In genomic region chr9:112863214-112863613, GRCh38 we compare ENCODE assay signal across 12 cellular contexts. TPM values are rescaled to one million over a fixed set of nuclear protein-coding genes. Genes with fewer than 3 reads are reported as not detected.
DNase-seq lines count a peak whose midpoint lies in the region; ATAC-seq and TF ChIP-seq lines count a peak whose summit lies in the region.
"Had no signal": no experiment of that assay in that cellular context is flagged by ENCODE, and none has a peak within 500 bp of the region (broad histone marks: within the 10 kb centered on the region; RNA-seq: fewer than 3 reads in every experiment).

No MANE protein-coding gene starts in this region.

- ATAC-seq in GM18868 (IDR thresholded peaks at IDR 0.05; ENCODE audit: unreplicated experiment) (peak; percentile 28), T-cell (replicated peaks in 1 of 4) (no peak), GM18519 (IDR thresholded peaks at IDR 0.05; ENCODE audit: low FRiP score, unreplicated experiment) (no peak)
- ATAC-seq in stimulated activated effector memory CD8-positive, alpha-beta T cell treated with anti-CD3 and anti-CD28 coated beads, Interleukin-12 subunit alpha, Interleukin-12 subunit beta, amount 100 ng/mL, for 72 hours = no peak

- no peaks in the 10 kb centered on the region for H3K9me3 ChIP-seq in CD8-positive, alpha-beta memory T cell (ENCODE audit: low read length)
- H3K9me3 ChIP-seq: MG63 had no signal

- no peak overlapping the region for H3K4me3 ChIP-seq in fibroblast of the aortic adventitia (ENCODE audit: low read depth, low read length)
- H3K4me3 ChIP-seq in CD8-positive, alpha-beta memory T cell (ENCODE audit: low read length) = no peak overlapping the region
- H3K4me3 ChIP-seq: MG63 had no signal

- H3K36me3 Mint-ChIP-seq in stimulated activated effector memory CD8-positive, alpha-beta T cell treated with anti-CD3 and anti-CD28 coated beads, Interleukin-12 subunit alpha, Interleukin-12 subunit beta, amount 100 ng/mL, for 72 hours = peaks cover 21% of the 10 kb centered on the region
- H3K36me3 Mint-ChIP-seq in CD8-positive, alpha-beta memory T cell = peaks cover 8 to 40% (median 9%) of the 10 kb centered on the region in 3 donors
- H3K36me3 Mint-ChIP-seq in T-cell = peaks cover 29% of the 10 kb centered on the region

- peak overlapping the region; percentile 3 for H3K27ac Mint-ChIP-seq in stimulated activated effector memory CD8-positive, alpha-beta T cell treated with anti-CD3 and anti-CD28 coated beads, Interleukin-12 subunit alpha, Interleukin-12 subunit beta, amount 100 ng/mL, for 72 hours
- H3K27ac Mint-ChIP-seq in CD8-positive, alpha-beta memory T cell = peak overlapping the region in 1 of 8 donors; percentile 32
- H3K27ac Mint-ChIP-seq in T-cell = no peak overlapping the region

- TF ChIP-seq CTCF in fibroblast of the aortic adventitia (IDR thresholded peaks at IDR 0.05; ENCODE audit: insufficient read depth, low read length) = no peak

- peaks cover 3% of the 10 kb centered on the region for H3K36me3 ChIP-seq in CD8-positive, alpha-beta memory T cell (ENCODE audit: insufficient read depth, low read length)

- POLR2A ChIA-PET in CD8-positive, alpha-beta memory T cell (lab: Charles Lee) = no interaction called here
- POLR2A ChIA-PET in T-cell (lab: Charles Lee) = no interaction called here

- no peaks in the 10 kb centered on the region for H3K4me1 ChIP-seq in CD8-positive, alpha-beta memory T cell (ENCODE audit: insufficient read depth, low read length)

- H3K27me3 ChIP-seq in CD8-positive, alpha-beta memory T cell (ENCODE audit: insufficient read depth, low read length, poor library complexity, severe bottlenecking) = no peaks in the 10 kb centered on the region
- H3K27me3 ChIP-seq: MG63 had no signal

- H3K27ac ChIP-seq in CD8-positive, alpha-beta memory T cell (ENCODE audit: low read depth, low read length) = no peak overlapping the region

- peaks cover 35% of the 10 kb centered on the region for H3K4me1 Mint-ChIP-seq in stimulated activated effector memory CD8-positive, alpha-beta T cell treated with anti-CD3 and anti-CD28 coated beads, Interleukin-12 subunit alpha, Interleukin-12 subunit beta, amount 100 ng/mL, for 72 hours
- peaks cover 3 to 15% (median 6%) of the 10 kb centered on the region in 3 donors for H3K4me1 Mint-ChIP-seq in CD8-positive, alpha-beta memory T cell
- peaks cover 0 to 35% (median 21%) of the 10 kb centered on the region in 3 donors for H3K4me1 Mint-ChIP-seq in T-cell

- H3K27me3 Mint-ChIP-seq in CD8-positive, alpha-beta memory T cell = no peaks in the 10 kb centered on the region
- H3K27me3 Mint-ChIP-seq in T-cell = no peaks in the 10 kb centered on the region

- CTCF ChIA-PET in CD8-positive, alpha-beta memory T cell (lab: Charles Lee) = interaction anchor here (1.3 kb wide), 1 partner anchor 18 kb away, joined by 3 read pairs; no protein-coding TSS in a partner anchor
- CTCF ChIA-PET in T-cell (lab: Charles Lee) = no interaction called here

- no peaks in the 10 kb centered on the region for H3K9me3 Mint-ChIP-seq in stimulated activated effector memory CD8-positive, alpha-beta T cell treated with anti-CD3 and anti-CD28 coated beads, Interleukin-12 subunit alpha, Interleukin-12 subunit beta, amount 100 ng/mL, for 72 hours
- no peaks in the 10 kb centered on the region for H3K9me3 Mint-ChIP-seq in CD8-positive, alpha-beta memory T cell
- H3K9me3 Mint-ChIP-seq in T-cell = no peaks in the 10 kb centered on the region

- no peak overlapping the region for H3K4me3 Mint-ChIP-seq in stimulated activated effector memory CD8-positive, alpha-beta T cell treated with anti-CD3 and anti-CD28 coated beads, Interleukin-12 subunit alpha, Interleukin-12 subunit beta, amount 100 ng/mL, for 72 hours
- no peak overlapping the region for H3K4me3 Mint-ChIP-seq in CD8-positive, alpha-beta memory T cell
- H3K4me3 Mint-ChIP-seq in T-cell = no peak overlapping the region

- peak; percentile 66 to 79 for DNase-seq in NOMO-1 (lab: John Stamatoyannopoulos, UW; ENCODE audit: unreplicated experiment in 2 of 2)
- DNase-seq in fibroblast of the aortic adventitia (ENCODE audit: low read depth) = peak; percentile 61
- no peak for DNase-seq in stimulated activated effector memory CD8-positive, alpha-beta T cell treated with anti-CD3 and anti-CD28 coated beads, Interleukin-12 subunit alpha, Interleukin-12 subunit beta, amount 100 ng/mL, for 72 hours (ENCODE audit: low spot score in 2 of 2)
- no peak for DNase-seq in CD8-positive, alpha-beta memory T cell
- no peak for DNase-seq in NCI-H2081 treated with DMSO at 0.1 percent for 48 hours (lab: John Stamatoyannopoulos, UW)
- no peak for DNase-seq in T-cell
- DNase-seq: activated CD4-positive, alpha-beta T cell treated with anti-CD3 and anti-CD28 coated beads, Interleukin-2, amount 50 U/mL, for 48 hours; MG63; midbrain; stimulated activated CD4-positive, alpha-beta T cell treated with anti-CD3 and anti-CD28 coated beads, Interleukin-2, amount 100 ng/mL, for 48 hours had no signal

RNA-seq across cellular contexts. Expression of gene SLC46A2, which starts 27.5 kb away (rescaled TPM):
- total RNA-seq in fibroblast of the aortic adventitia (ENCODE audit: low replicate concordance) (not detected in 2 replicates), T-cell (not detected)
- not detected for total RNA-seq in CD8-positive, alpha-beta memory T cell
- polyA plus RNA-seq in CD8-positive, alpha-beta memory T cell = not detected

Comparison
In these comparisons a context has a peak if more than half of its experiments do, and no peak if none do; other contexts are left out.
1. DNase-seq: peak in NOMO-1 (2 of 2) and fibroblast of the aortic adventitia (single experiment); none in stimulated activated effector memory CD8-positive, alpha-beta T cell treated with anti-CD3 and anti-CD28 coated beads, Interleukin-12 subunit alpha, Interleukin-12 subunit beta, amount 100 ng/mL, for 72 hours (0 of 2), CD8-positive, alpha-beta memory T cell (0 of 5), NCI-H2081 treated with DMSO at 0.1 percent for 48 hours (single experiment) and T-cell (0 of 34).